ENCODE assay signal across 2 cellular contexts in the genomic region with DNA sequence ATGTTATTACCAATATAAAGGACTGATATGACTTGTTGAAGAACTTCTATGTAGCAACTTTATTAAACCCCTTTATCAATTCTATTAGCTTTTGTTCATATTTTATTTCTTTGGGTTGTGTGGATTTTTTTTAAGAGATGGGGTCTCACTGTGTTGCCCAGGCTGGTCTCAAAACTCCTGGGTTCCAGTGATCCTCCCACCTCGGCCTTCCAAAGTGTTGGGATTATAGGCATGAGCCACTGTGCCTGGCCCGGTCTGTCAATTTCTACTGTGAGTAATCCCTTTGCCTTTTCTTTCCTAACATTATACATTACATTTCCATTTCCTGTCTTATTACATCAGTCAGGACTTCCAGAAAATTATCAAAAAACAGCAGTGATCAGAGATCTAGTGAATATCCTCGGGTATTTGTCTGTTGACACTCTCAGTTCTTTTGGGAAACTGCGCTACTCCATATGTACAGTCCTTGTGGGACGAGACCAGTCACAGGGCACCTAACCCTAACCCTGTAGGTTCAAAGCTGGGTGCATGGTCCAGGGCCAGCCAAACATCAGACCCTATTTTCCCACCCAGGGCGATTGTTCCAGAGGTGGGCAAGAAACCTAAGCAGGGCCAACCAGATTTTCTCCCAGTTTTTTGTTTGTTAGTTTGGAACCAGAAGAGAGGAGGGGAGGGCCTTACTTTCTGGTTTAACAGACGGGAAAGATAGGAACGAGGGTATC.
A peak's percentile ranks its signal among the peaks of the same experiment; 100 is the strongest.
TF ChIP-seq lines count a peak whose summit lies in the region.

No MANE protein-coding gene starts in this region.

TF ChIP-seq in HepG2, 621 proteins besides CTCF, POLR2A, EP300 and RAD21 (continues in another document):
- TF ChIP-seq U2AF1 (optimal IDR thresholded peaks at IDR 0.05; ENCODE audit: low read depth, low read length) (no peak), NONO (IDR thresholded peaks at IDR 0.05) (no peak), NONO (CRISPR knock-in tag; conservative IDR thresholded peaks at IDR 0.05) (no peak), ZBTB7A (CRISPR knock-in tag; IDR thresholded peaks at IDR 0.05) (no peak), ZNF230 (CRISPR knock-in tag; IDR thresholded peaks at IDR 0.05) (no peak), ZMAT3 (CRISPR knock-in tag; conservative IDR thresholded peaks at IDR 0.05) (no peak), PAWR (CRISPR knock-in tag; IDR thresholded peaks at IDR 0.05; ENCODE audit: borderline replicate concordance) (no peak), SP140L (CRISPR knock-in tag; IDR thresholded peaks at IDR 0.05; ENCODE audit: borderline replicate concordance) (no peak), SCMH1 (CRISPR knock-in tag; IDR thresholded peaks at IDR 0.05; ENCODE audit: borderline replicate concordance) (no peak), ZNF33B (CRISPR knock-in tag; IDR thresholded peaks at IDR 0.05) (no peak), ZNF746 (CRISPR knock-in tag; IDR thresholded peaks at IDR 0.05) (no peak), ZNF781 (CRISPR knock-in tag; IDR thresholded peaks at IDR 0.05; ENCODE audit: borderline replicate concordance, not compliant biosample characterization) (no peak), RARA (CRISPR knock-in tag; IDR thresholded peaks at IDR 0.05) (no peak; the same call in 1 of the 2 replicates), ZNF556 (CRISPR knock-in tag; IDR thresholded peaks at IDR 0.05; ENCODE audit: borderline replicate concordance) (no peak), SOX13 (IDR thresholded peaks at IDR 0.05) (no peak), SOX13 (CRISPR knock-in tag; conservative IDR thresholded peaks at IDR 0.05 in 1 of 2, IDR thresholded peaks at IDR 0.05 in 1 of 2) (0 out of 4 replicates have a peak, but pooled peaks of 1 of the 2 experiments have one; percentile 16), ZNF354B (CRISPR knock-in tag; IDR thresholded peaks at IDR 0.05) (no peak), ZBTB7B (CRISPR knock-in tag; IDR thresholded peaks at IDR 0.05) (peak; percentile 37; the same call in 1 of the 2 replicates), ZNF749 (CRISPR knock-in tag; IDR thresholded peaks at IDR 0.05; ENCODE audit: borderline replicate concordance) (no peak)
- TF ChIP-seq, protein P1, sequence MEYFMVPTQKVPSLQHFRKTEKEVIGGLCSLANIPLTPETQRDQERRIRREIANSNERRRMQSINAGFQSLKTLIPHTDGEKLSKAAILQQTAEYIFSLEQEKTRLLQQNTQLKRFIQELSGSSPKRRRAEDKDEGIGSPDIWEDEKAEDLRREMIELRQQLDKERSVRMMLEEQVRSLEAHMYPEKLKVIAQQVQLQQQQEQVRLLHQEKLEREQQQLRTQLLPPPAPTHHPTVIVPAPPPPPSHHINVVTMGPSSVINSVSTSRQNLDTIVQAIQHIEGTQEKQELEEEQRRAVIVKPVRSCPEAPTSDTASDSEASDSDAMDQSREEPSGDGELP (IDR thresholded peaks at IDR 0.05; ENCODE audit: borderline replicate concordance, low read depth), result no peak
- TF ChIP-seq, protein P2, sequence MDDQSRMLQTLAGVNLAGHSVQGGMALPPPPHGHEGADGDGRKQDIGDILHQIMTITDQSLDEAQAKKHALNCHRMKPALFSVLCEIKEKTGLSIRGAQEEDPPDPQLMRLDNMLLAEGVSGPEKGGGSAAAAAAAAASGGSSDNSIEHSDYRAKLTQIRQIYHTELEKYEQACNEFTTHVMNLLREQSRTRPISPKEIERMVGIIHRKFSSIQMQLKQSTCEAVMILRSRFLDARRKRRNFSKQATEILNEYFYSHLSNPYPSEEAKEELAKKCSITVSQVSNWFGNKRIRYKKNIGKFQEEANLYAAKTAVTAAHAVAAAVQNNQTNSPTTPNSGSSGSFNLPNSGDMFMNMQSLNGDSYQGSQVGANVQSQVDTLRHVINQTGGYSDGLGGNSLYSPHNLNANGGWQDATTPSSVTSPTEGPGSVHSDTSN (CRISPR knock-in tag; IDR thresholded peaks at IDR 0.05; ENCODE audit: borderline replicate concordance), result no peak
- TF ChIP-seq, protein P3, sequence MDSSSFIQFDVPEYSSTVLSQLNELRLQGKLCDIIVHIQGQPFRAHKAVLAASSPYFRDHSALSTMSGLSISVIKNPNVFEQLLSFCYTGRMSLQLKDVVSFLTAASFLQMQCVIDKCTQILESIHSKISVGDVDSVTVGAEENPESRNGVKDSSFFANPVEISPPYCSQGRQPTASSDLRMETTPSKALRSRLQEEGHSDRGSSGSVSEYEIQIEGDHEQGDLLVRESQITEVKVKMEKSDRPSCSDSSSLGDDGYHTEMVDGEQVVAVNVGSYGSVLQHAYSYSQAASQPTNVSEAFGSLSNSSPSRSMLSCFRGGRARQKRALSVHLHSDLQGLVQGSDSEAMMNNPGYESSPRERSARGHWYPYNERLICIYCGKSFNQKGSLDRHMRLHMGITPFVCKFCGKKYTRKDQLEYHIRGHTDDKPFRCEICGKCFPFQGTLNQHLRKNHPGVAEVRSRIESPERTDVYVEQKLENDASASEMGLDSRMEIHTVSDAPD (CRISPR knock-in tag; IDR thresholded peaks at IDR 0.05), result no peak
- TF ChIP-seq, protein P4, sequence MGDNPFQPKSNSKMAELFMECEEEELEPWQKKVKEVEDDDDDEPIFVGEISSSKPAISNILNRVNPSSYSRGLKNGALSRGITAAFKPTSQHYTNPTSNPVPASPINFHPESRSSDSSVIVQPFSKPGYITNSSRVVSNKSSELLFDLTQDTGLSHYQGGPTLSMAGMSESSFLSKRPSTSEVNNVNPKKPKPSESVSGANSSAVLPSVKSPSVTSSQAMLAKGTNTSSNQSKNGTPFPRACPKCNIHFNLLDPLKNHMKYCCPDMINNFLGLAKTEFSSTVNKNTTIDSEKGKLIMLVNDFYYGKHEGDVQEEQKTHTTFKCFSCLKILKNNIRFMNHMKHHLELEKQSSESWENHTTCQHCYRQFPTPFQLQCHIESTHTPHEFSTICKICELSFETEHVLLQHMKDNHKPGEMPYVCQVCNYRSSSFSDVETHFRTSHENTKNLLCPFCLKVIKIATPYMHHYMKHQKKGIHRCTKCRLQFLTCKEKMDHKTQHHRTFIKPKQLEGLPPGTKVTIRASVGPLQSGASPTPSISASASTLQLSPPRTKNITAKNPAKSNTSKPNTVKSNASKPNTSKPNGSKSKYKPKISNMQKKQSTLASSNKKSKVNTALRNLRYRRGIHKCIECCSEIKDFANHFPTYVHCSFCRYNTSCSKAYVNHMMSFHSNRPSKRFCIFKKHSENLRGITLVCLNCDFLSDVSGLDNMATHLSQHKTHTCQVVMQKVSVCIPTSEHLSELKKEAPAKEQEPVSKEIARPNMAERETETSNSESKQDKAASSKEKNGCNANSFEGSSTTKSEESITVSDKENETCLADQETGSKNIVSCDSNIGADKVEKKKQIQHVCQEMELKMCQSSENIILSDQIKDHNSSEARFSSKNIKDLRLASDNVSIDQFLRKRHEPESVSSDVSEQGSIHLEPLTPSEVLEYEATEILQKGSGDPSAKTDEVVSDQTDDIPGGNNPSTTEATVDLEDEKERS (CRISPR knock-in tag; IDR thresholded peaks at IDR 0.05), result 0 out of 2 replicates have a peak, but pooled peaks have one; percentile 39
- TF ChIP-seq, protein P5, sequence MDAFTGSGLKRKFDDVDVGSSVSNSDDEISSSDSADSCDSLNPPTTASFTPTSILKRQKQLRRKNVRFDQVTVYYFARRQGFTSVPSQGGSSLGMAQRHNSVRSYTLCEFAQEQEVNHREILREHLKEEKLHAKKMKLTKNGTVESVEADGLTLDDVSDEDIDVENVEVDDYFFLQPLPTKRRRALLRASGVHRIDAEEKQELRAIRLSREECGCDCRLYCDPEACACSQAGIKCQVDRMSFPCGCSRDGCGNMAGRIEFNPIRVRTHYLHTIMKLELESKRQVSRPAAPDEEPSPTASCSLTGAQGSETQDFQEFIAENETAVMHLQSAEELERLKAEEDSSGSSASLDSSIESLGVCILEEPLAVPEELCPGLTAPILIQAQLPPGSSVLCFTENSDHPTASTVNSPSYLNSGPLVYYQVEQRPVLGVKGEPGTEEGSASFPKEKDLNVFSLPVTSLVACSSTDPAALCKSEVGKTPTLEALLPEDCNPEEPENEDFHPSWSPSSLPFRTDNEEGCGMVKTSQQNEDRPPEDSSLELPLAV (CRISPR knock-in tag; conservative IDR thresholded peaks at IDR 0.05; ENCODE audit: low read depth), result no peak

TF ChIP-seq in SK-N-SH, 30 proteins besides CTCF, POLR2A, EP300 and RAD21:
- TF ChIP-seq FOXM1 (IDR thresholded peaks at IDR 0.05; ENCODE audit: low read depth), result no peak
- no peak for TF ChIP-seq SIN3A (IDR thresholded peaks at IDR 0.05; ENCODE audit: borderline replicate concordance, low read depth, low read length)
- TF ChIP-seq, protein P6, sequence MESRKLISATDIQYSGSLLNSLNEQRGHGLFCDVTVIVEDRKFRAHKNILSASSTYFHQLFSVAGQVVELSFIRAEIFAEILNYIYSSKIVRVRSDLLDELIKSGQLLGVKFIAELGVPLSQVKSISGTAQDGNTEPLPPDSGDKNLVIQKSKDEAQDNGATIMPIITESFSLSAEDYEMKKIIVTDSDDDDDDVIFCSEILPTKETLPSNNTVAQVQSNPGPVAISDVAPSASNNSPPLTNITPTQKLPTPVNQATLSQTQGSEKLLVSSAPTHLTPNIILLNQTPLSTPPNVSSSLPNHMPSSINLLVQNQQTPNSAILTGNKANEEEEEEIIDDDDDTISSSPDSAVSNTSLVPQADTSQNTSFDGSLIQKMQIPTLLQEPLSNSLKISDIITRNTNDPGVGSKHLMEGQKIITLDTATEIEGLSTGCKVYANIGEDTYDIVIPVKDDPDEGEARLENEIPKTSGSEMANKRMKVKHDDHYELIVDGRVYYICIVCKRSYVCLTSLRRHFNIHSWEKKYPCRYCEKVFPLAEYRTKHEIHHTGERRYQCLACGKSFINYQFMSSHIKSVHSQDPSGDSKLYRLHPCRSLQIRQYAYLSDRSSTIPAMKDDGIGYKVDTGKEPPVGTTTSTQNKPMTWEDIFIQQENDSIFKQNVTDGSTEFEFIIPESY (IDR thresholded peaks at IDR 0.05; ENCODE audit: borderline replicate concordance, low read depth), result no peak
- no peak for TF ChIP-seq SMC3 (IDR thresholded peaks at IDR 0.05; ENCODE audit: low read depth, low read length)
- no peak for TF ChIP-seq NFIC (IDR thresholded peaks at IDR 0.05; ENCODE audit: borderline replicate concordance)
- no peak for TF ChIP-seq GABPA (IDR thresholded peaks at IDR 0.05; ENCODE audit: low read depth)
- no peak for TF ChIP-seq CHD2 (IDR thresholded peaks at IDR 0.05; ENCODE audit: low read length, partially characterized antibody)
- TF ChIP-seq ELF1 (IDR thresholded peaks at IDR 0.05), result no peak
